21 cellular contexts compared by ENCODE assay signal in the genomic region with DNA sequence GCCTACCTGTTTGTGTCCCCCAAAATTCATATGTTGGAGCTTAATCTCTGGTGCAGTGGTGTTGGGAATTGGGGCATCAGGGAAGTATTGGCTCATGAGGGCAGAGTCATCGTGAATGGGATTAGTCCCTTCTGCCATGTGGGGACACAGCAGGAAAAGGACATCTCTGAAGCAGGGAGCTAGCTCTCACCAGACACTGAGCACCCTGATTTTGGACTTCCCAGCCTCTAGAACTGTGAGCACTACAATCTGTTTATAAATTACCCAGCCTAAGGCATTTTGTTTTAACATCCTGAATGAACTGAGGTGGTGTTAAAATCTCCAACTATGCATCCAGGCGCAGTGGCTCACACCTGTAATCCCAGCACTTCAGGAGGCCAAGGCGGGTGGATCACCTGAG.
A peak's percentile ranks its signal among the peaks of the same experiment; 100 is the strongest.
DNase-seq lines count a peak whose midpoint lies in the region; ATAC-seq and TF ChIP-seq lines count a peak whose summit lies in the region.
"Had no signal": no experiment of that assay in that cellular context is flagged by ENCODE, and none has a peak within 500 bp of the region (broad histone marks: within the 10 kb centered on the region; RNA-seq: fewer than 3 reads in every experiment).

No MANE protein-coding gene starts in this region.

- H3K27ac Mint-ChIP-seq in activated T-cell treated with anti-CD3 and anti-CD28 coated beads, Interleukin-2, amount 50 U/mL, for 24 hours = no peak overlapping the region
- H3K27ac Mint-ChIP-seq: CD4-positive, alpha-beta T cell; GM23338; H9; HFFc6 had no signal

- TF ChIP-seq POLR2A in vagina (IDR thresholded peaks at IDR 0.05) = no peak

- peaks cover 2% of the 10 kb centered on the region for H3K9me3 Mint-ChIP-seq in activated T-cell treated with anti-CD3 and anti-CD28 coated beads, Interleukin-2, amount 50 U/mL, for 24 hours
- peaks cover 7% of the 10 kb centered on the region for H3K9me3 Mint-ChIP-seq in activated T-cell treated with anti-CD3 and anti-CD28 coated beads, Interleukin-2, amount 50 U/mL, for 4 hours
- H3K9me3 Mint-ChIP-seq: CD4-positive, alpha-beta T cell had no signal

- H3K4me3 Mint-ChIP-seq in activated T-cell treated with anti-CD3 and anti-CD28 coated beads, Interleukin-2, amount 50 U/mL, for 24 hours = no peak overlapping the region
- H3K4me3 Mint-ChIP-seq in activated T-cell treated with anti-CD3 and anti-CD28 coated beads, Interleukin-2, amount 50 U/mL, for 4 hours = no peak overlapping the region
- H3K4me3 Mint-ChIP-seq: CD4-positive, alpha-beta T cell; GM23338; H9; HFFc6 had no signal

- no peaks in the 10 kb centered on the region for H3K27me3 ChIP-seq in vagina
- H3K27me3 ChIP-seq in SJCRH30 = no peaks in the 10 kb centered on the region
- H3K27me3 ChIP-seq: BLaER1 treated with 17β-estradiol and CSF1 and Interleukin-3, amounts not matched to agents 10 nM and 100 nM had no signal

- no peaks in the 10 kb centered on the region for H3K36me3 Mint-ChIP-seq in activated T-cell treated with anti-CD3 and anti-CD28 coated beads, Interleukin-2, amount 50 U/mL, for 24 hours (ENCODE audit: low read depth)
- H3K36me3 Mint-ChIP-seq in activated T-cell treated with anti-CD3 and anti-CD28 coated beads, Interleukin-2, amount 50 U/mL, for 4 hours (ENCODE audit: insufficient read depth) = no peaks in the 10 kb centered on the region

- peaks cover 51% of the 10 kb centered on the region for H3K4me1 Mint-ChIP-seq in activated T-cell treated with anti-CD3 and anti-CD28 coated beads, Interleukin-2, amount 50 U/mL, for 24 hours (ENCODE audit: low read depth)
- peaks cover 50% of the 10 kb centered on the region for H3K4me1 Mint-ChIP-seq in activated T-cell treated with anti-CD3 and anti-CD28 coated beads, Interleukin-2, amount 50 U/mL, for 4 hours (ENCODE audit: low read depth)

- H3K9me3 ChIP-seq in vagina = no peaks in the 10 kb centered on the region
- 0 out of 2 replicates have a peak, but pooled peaks cover 6% of the 10 kb centered on the region for H3K9me3 ChIP-seq in SJCRH30 (replicated peaks)

- H3K4me3 ChIP-seq in coronary artery (no peak overlapping the region), vagina (no peak overlapping the region), SJCRH30 (no peak overlapping the region)
- H3K4me3 ChIP-seq: BLaER1 treated with 17β-estradiol and CSF1 and Interleukin-3, amounts not matched to agents 10 nM and 100 nM; GM23338 had no signal

- DNase-seq in activated T-cell treated with anti-CD3 and anti-CD28 coated beads, Interleukin-2, amount 50 U/mL, for 24 hours = peak; percentile 12
- no peak for DNase-seq in activated T-cell treated with anti-CD3 and anti-CD28 coated beads, Interleukin-2, amount 50 U/mL, for 4 hours
- DNase-seq in coronary artery (ENCODE audit: low spot score) (peak; percentile 9), mucosa of gallbladder (ENCODE audit: low spot score) (peak; percentile 7), vagina (ENCODE audit: extremely low spot score in 2 of 2) (peak; percentile 19 to 32), omental fat pad (ENCODE audit: low spot score) (no peak), SJCRH30 (no peak)
- DNase-seq: CD4-positive, alpha-beta T cell; DMS53; H9; HFFc6; IMR-90; KG1; NCI-H2029; NCI-H446; NCI-H524 treated with DMSO at 0.1 percent for 48 hours; NCI-H82; RPMI8226; SHP77 had no signal

- H3K36me3 ChIP-seq in vagina (no peaks in the 10 kb centered on the region), SJCRH30 (no peaks in the 10 kb centered on the region)

- H3K4me1 ChIP-seq in vagina = peaks cover 32% of the 10 kb centered on the region
- H3K4me1 ChIP-seq in SJCRH30 = peaks cover 8% of the 10 kb centered on the region

- H3K27me3 Mint-ChIP-seq in activated T-cell treated with anti-CD3 and anti-CD28 coated beads, Interleukin-2, amount 50 U/mL, for 24 hours = no peaks in the 10 kb centered on the region
- no peaks in the 10 kb centered on the region for H3K27me3 Mint-ChIP-seq in activated T-cell treated with anti-CD3 and anti-CD28 coated beads, Interleukin-2, amount 50 U/mL, for 4 hours (ENCODE audit: low read depth)
- H3K27me3 Mint-ChIP-seq: CD4-positive, alpha-beta T cell had no signal

- intact Hi-C loops in vagina (cut with DNase I) = no loop called here

- ATAC-seq in activated T-cell treated with anti-CD3 and anti-CD28 coated beads, Interleukin-2, amount 50 U/mL, for 4 hours = no peak
- ATAC-seq in omental fat pad (ENCODE audit: low FRiP score) = no peak
- ATAC-seq: GM23338 had no signal

- H3K27ac ChIP-seq in coronary artery (no peak overlapping the region), vagina (no peak overlapping the region), SJCRH30 (no peak overlapping the region)
- H3K27ac ChIP-seq: BLaER1 treated with 17β-estradiol and CSF1 and Interleukin-3, amounts not matched to agents 10 nM and 100 nM had no signal

- TF ChIP-seq CTCF in coronary artery (IDR thresholded peaks at IDR 0.05) = no peak
- no peak for TF ChIP-seq CTCF in vagina (IDR thresholded peaks at IDR 0.05)
- no peak for TF ChIP-seq CTCF in omental fat pad (IDR thresholded peaks at IDR 0.05)

Comparison
In these comparisons a context has a peak if more than half of its experiments do, and no peak if none do; other contexts are left out.
1. DNase-seq: peak in activated T-cell treated with anti-CD3 and anti-CD28 coated beads, Interleukin-2, amount 50 U/mL, for 24 hours (single experiment), coronary artery (single experiment), mucosa of gallbladder (single experiment) and vagina (2 of 2); none in activated T-cell treated with anti-CD3 and anti-CD28 coated beads, Interleukin-2, amount 50 U/mL, for 4 hours (single experiment), omental fat pad (single experiment) and SJCRH30 (0 of 2).